ENCODE assay signal across 7 cellular contexts in the genomic region with DNA sequence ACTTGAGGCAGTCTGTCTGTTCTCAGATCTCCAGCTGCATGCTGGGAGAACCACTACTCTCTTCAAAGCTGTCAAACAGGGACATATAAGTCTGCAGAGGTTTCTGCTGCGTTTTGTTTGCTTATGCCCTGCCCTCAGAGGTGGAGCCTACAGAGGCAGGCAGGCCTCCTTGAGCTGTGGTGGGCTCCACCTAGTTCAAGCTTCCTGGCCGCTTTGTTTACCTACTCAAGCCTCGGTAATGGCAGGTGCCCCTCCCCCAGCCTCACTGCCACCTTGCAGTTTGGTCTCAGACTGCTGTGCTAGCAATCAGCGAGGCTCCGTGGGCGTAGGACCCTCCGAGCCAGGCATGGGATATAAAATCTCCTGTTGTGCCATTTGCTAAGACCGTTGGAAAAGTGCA.
DNase-seq lines count a peak whose midpoint lies in the region; TF ChIP-seq lines count a peak whose summit lies in the region.
"Not testable (repeated sequence)": the region's sequence is repeated elsewhere in the genome, so short reads cannot be mapped to it uniquely, and the experiment has no call there.

No MANE protein-coding gene starts in this region.

- DNase-seq in COLO668 (lab: John Stamatoyannopoulos, UW; ENCODE audit: unreplicated experiment) (peak; percentile 40), HT-29 (ENCODE audit: low spot score) (peak; percentile 52), NCI-H2029 (lab: John Stamatoyannopoulos, UW) (peak; percentile 37), NCI-H69 (lab: John Stamatoyannopoulos, UW) (peak; percentile 63), activated gamma-delta T cell treated with Interleukin-2 at 50 U/mL for 16 hours (peak; percentile 8), left kidney (ENCODE audit: low read depth, low spot score) (peak; percentile 46), progenitor cell of endocrine pancreas (ENCODE audit: low spot score, unreplicated experiment) (peak; percentile 35)

- TF ChIP-seq CTCF in progenitor cell of endocrine pancreas (IDR thresholded peaks at IDR 0.05; ENCODE audit: unreplicated experiment), result not testable (repeated sequence)

- H3K9me3 Mint-ChIP-seq in progenitor cell of endocrine pancreas (ENCODE audit: low read depth), result peaks cover 11% of the 10 kb centered on the region

- H3K27ac Mint-ChIP-seq in progenitor cell of endocrine pancreas, result peak overlapping the region; percentile 45

- peak overlapping the region; percentile 32 for H3K4me3 Mint-ChIP-seq in progenitor cell of endocrine pancreas (ENCODE audit: low read depth)

- peaks cover 19% of the 10 kb centered on the region for H3K36me3 Mint-ChIP-seq in progenitor cell of endocrine pancreas (ENCODE audit: insufficient read depth)

- peaks cover 23% of the 10 kb centered on the region for H3K4me1 Mint-ChIP-seq in progenitor cell of endocrine pancreas (ENCODE audit: low read depth)

- H3K27me3 Mint-ChIP-seq in progenitor cell of endocrine pancreas, result not testable (repeated sequence)

Comparison
In these comparisons a context has a peak if more than half of its experiments do, and no peak if none do; other contexts are left out.
1. Peak in every context shown above with its lines: DNase-seq.
2. DNase-seq: peak in every context shown above with its lines; median percentile 63 in NCI-H69; 52 in HT-29; 46 in left kidney; 40 in COLO668; 37 in NCI-H2029; 35 in progenitor cell of endocrine pancreas; 8 in activated gamma-delta T cell treated with Interleukin-2 at 50 U/mL for 16 hours.